In genomic region chr11:62573006-62573591, GRCh38 we compare ENCODE assay signal across 8 cellular contexts. TPM values are rescaled to one million over a fixed set of nuclear protein-coding genes. Genes with fewer than 3 reads are reported as not detected.
A peak's percentile ranks its signal among the peaks of the same experiment; 100 is the strongest.
DNase-seq lines count a peak whose midpoint lies in the region; ATAC-seq and TF ChIP-seq lines count a peak whose summit lies in the region.

No MANE protein-coding gene starts in this region.

- CTCF ChIA-PET in MCF 10A (lab: Yijun Ruan, JAX), result interaction anchor here (0.6 to 1.6 kb wide), 11 partner anchors 13 to 178 kb away, joined by 3 to 8 read pairs (median 4); no protein-coding TSS in a partner anchor

- TF ChIP-seq POLR2A in right lobe of liver (IDR thresholded peaks at IDR 0.05) (no peak), thyroid gland (IDR thresholded peaks at IDR 0.05) (no peak)

- H3K27ac Mint-ChIP-seq in MCF 10A (ENCODE audit: low read depth, unreplicated experiment), result peak overlapping the region; percentile 100

- no peaks in the 10 kb centered on the region for H3K9me3 Mint-ChIP-seq in MCF 10A (ENCODE audit: unreplicated experiment)

- peaks cover 76% of the 10 kb centered on the region for H3K36me3 Mint-ChIP-seq in MCF 10A (ENCODE audit: insufficient read depth, unreplicated experiment)

- H3K27me3 Mint-ChIP-seq in MCF 10A (ENCODE audit: insufficient read depth, unreplicated experiment), result no peaks in the 10 kb centered on the region

- H3K4me3 ChIP-seq in right lobe of liver (peak overlapping the region; percentile 74 to 94 (median 86)), thyroid gland (replicated peaks in 1 of 3) (peak overlapping the region; percentile 56 to 81 (median 64))

- peaks cover 0 to 21% (median 0%) of the 10 kb centered on the region in 4 donors for H3K4me1 ChIP-seq in right lobe of liver
- H3K4me1 ChIP-seq in thyroid gland, result peaks cover 11 to 29% of the 10 kb centered on the region in 2 donors

- under 1% methylated on average over 33 of the region's 33 CpGs for WGBS in right lobe of liver (ENCODE audit: insufficient coverage, low coverage, low lambda C conversion rate, missing lambda C conversion rate)
- WGBS in thyroid gland, 2 donors, result 0 to 2% methylated on average over 33 of the region's 33 CpGs

- POLR2A ChIA-PET in MCF 10A (lab: Yijun Ruan, JAX), result interaction anchor here (0.5 to 6.9 kb wide), 54 partner anchors 8 to 1593 kb away, joined by 3 to 164 read pairs (median 6); partner anchors contain the start of genes AHNAK, B3GAT3, C11orf98 and CSKMT

- DNase-seq in NCI-H510A treated with DMSO at 0.1 percent for 48 hours (lab: John Stamatoyannopoulos, UW) (peak; percentile 22), NCI-H510A (lab: John Stamatoyannopoulos, UW) (no peak), NOMO-1 treated with DMSO at 0.1 percent for 48 hours (lab: John Stamatoyannopoulos, UW; ENCODE audit: unreplicated experiment) (peak; percentile 17), MCF 10A (ENCODE audit: unreplicated experiment) (peak; percentile 25), right lobe of liver (peak in 2 of 3 donors; percentile 40 to 59), thyroid gland (peak in 1 of 2 donors; percentile 12), epidermal melanocyte (ENCODE audit: insufficient read length, low spot score) (no peak), OCI-M2 (lab: John Stamatoyannopoulos, UW; ENCODE audit: unreplicated experiment) (no peak)

- peak in 2 of 4 donors; percentile 0 to 10 for ATAC-seq in right lobe of liver

- TF ChIP-seq CTCF in MCF 10A (IDR thresholded peaks at IDR 0.05; ENCODE audit: unreplicated experiment), result no peak
- no peak for TF ChIP-seq CTCF in right lobe of liver (IDR thresholded peaks at IDR 0.05)
- no peak for TF ChIP-seq CTCF in thyroid gland (IDR thresholded peaks at IDR 0.05)

- no peaks in the 10 kb centered on the region for H3K9me3 ChIP-seq in right lobe of liver
- H3K9me3 ChIP-seq in thyroid gland, result no peaks in the 10 kb centered on the region

- TSS peak; percentile 65 for BruUV-seq in MCF 10A (replicated peaks; lab: Mats Ljungman, UMichigan)

- peak overlapping the region; percentile 100 for H3K4me3 Mint-ChIP-seq in MCF 10A (ENCODE audit: unreplicated experiment)

- H3K27ac ChIP-seq in right lobe of liver (peak overlapping the region; percentile 47 to 79 (median 69)), thyroid gland (peak overlapping the region; percentile 22 to 89 (median 63))

- H3K27me3 ChIP-seq in right lobe of liver (no peaks in the 10 kb centered on the region), thyroid gland (no peaks in the 10 kb centered on the region)

- intact Hi-C loops in MCF 10A (cut with micrococcal nuclease), result loop anchor here (5.0 kb wide), 1 partner anchor 39 kb away; the partner anchor contains the start of genes EML3 and ROM1
- intact Hi-C loops in right lobe of liver (cut with DNase I), result no loop called here
- intact Hi-C loops in thyroid gland (cut with DNase I), result no loop called here

- peaks cover 0 to 53% (median 23%) of the 10 kb centered on the region in 4 donors for H3K36me3 ChIP-seq in right lobe of liver
- peaks cover 38 to 39% of the 10 kb centered on the region in 2 donors for H3K36me3 ChIP-seq in thyroid gland

- H3K4me1 Mint-ChIP-seq in MCF 10A (ENCODE audit: insufficient read depth, unreplicated experiment), result peaks cover 30% of the 10 kb centered on the region

RNA-seq across cellular contexts. Expression of gene EEF1G, which starts 0.6 kb away (rescaled TPM):
- total RNA-seq in MCF 10A (2022) (1,510 and 1,855 TPM in 2 replicates), right lobe of liver (100 to 1,000 TPM; 442 to 450 (median 449) TPM), thyroid gland (1,000 to 10,000 TPM; 1,334 to 1,814 (median 1,607) TPM)

RNA-seq across cellular contexts. Expression of gene TUT1, which starts 18.2 kb away (rescaled TPM):
- total RNA-seq in MCF 10A (2022) (26.0 and 28.3 TPM in 2 replicates), right lobe of liver (10 to 100 TPM; 12.3 to 34.2 (median 21.1) TPM), thyroid gland (10 to 100 TPM; 13.7 to 20.0 (median 16.1) TPM)

RNA-seq across cellular contexts. Expression of gene AHNAK, which starts 26.5 kb away (rescaled TPM):
- total RNA-seq in MCF 10A (2022), result 416 and 429 TPM in 2 replicates
- total RNA-seq in right lobe of liver, result 100 to 1,000 TPM in 4 of 6 experiments, 10 to 100 TPM in 2; 91.0 to 180 (median 113) TPM
- total RNA-seq in thyroid gland, result 100 to 1,000 TPM; 227 to 400 (median 288) TPM

RNA-seq across cellular contexts. Expression of gene MTA2, which starts 28.6 kb away (rescaled TPM):
- total RNA-seq in MCF 10A (2022), result 139 and 176 TPM in 2 replicates
- total RNA-seq in right lobe of liver, result 10 to 100 TPM; 20.0 to 38.0 (median 31.8) TPM
- total RNA-seq in thyroid gland, result 10 to 100 TPM; 65.3 to 76.7 (median 70.7) TPM

RNA-seq across cellular contexts. Expression of gene EML3, which starts 39.5 kb away (rescaled TPM):
- 33.9 and 43.7 TPM in 2 replicates for total RNA-seq in MCF 10A (2022)
- 10 to 100 TPM; 19.1 to 36.4 (median 22.7) TPM for total RNA-seq in right lobe of liver
- total RNA-seq in thyroid gland, result 10 to 100 TPM; 28.3 to 58.0 (median 46.6) TPM

Comparison
In these comparisons a context has a peak if more than half of its experiments do, and no peak if none do; other contexts are left out.
1. DNase-seq: peak in NCI-H510A treated with DMSO at 0.1 percent for 48 hours (single experiment), NOMO-1 treated with DMSO at 0.1 percent for 48 hours (single experiment), MCF 10A (single experiment) and right lobe of liver (2 of 3); none in NCI-H510A (single experiment), epidermal melanocyte (single experiment) and OCI-M2 (single experiment).